Comparison of ENCODE assay signal across 29 cellular contexts in genomic region chr1:175178056-175178455, GRCh38. TPM values are rescaled to one million over a fixed set of nuclear protein-coding genes. Genes with fewer than 3 reads are reported as not detected.
A peak's percentile ranks its signal among the peaks of the same experiment; 100 is the strongest.
DNase-seq lines count a peak whose midpoint lies in the region; ATAC-seq and TF ChIP-seq lines count a peak whose summit lies in the region.
"Had no signal": no experiment of that assay in that cellular context is flagged by ENCODE, and none has a peak within 500 bp of the region (broad histone marks: within the 10 kb centered on the region; RNA-seq: fewer than 3 reads in every experiment).

No MANE protein-coding gene starts in this region.

- CTCF ChIA-PET in CD4-positive, alpha-beta memory T cell (lab: Charles Lee; ENCODE audit: partially characterized antibody) = interaction anchor here (1.3 to 1.9 kb wide), 4 partner anchors 10 to 141 kb away, joined by 3 to 6 read pairs (median 4); no protein-coding TSS in a partner anchor

- H3K27me3 Mint-ChIP-seq in CD4-positive, alpha-beta memory T cell = no peaks in the 10 kb centered on the region
- no peaks in the 10 kb centered on the region for H3K27me3 Mint-ChIP-seq in stimulated activated memory B cell treated with anti-CD40 and anti-IgM and Interleukin-4, amounts not matched to agents 10 μg/mL and 1 μg/mL and 100 μg/mL, for 72 hours
- H3K27me3 Mint-ChIP-seq: activated naive CD8-positive, alpha-beta T cell treated with anti-CD3 and anti-CD28 coated beads for 36 hours had no signal

- no peaks in the 10 kb centered on the region for H3K27me3 ChIP-seq in CD4-positive, alpha-beta memory T cell (ENCODE audit: insufficient read depth, low read length)
- H3K27me3 ChIP-seq in tibial artery = no peaks in the 10 kb centered on the region
- H3K27me3 ChIP-seq: BLaER1, colonic mucosa, right lobe of liver, spleen, stomach had no signal

- peaks cover 0 to 3% (median 0%) of the 10 kb centered on the region in 8 donors for H3K9me3 Mint-ChIP-seq in CD4-positive, alpha-beta memory T cell
- no peaks in the 10 kb centered on the region for H3K9me3 Mint-ChIP-seq in stimulated activated memory B cell treated with anti-CD40 and anti-IgM and Interleukin-4, amounts not matched to agents 10 μg/mL and 1 μg/mL and 100 μg/mL, for 72 hours
- H3K9me3 Mint-ChIP-seq: activated naive CD8-positive, alpha-beta T cell treated with anti-CD3 and anti-CD28 coated beads for 36 hours; T-helper 1 cell treated with Interleukin-12 subunit alpha and Interleukin-12 subunit beta and Interleukin-4 antibody, amounts not matched to agents 30 μg/mL and 1 μg/mL, for 36 hours had no signal

- H3K36me3 Mint-ChIP-seq in CD4-positive, alpha-beta memory T cell = peaks cover 73 to 81% of the 10 kb centered on the region in 2 donors
- peaks cover 77% of the 10 kb centered on the region for H3K36me3 Mint-ChIP-seq in stimulated activated memory B cell treated with anti-CD40 and anti-IgM and Interleukin-4, amounts not matched to agents 10 μg/mL and 1 μg/mL and 100 μg/mL, for 72 hours

- no peak overlapping the region for H3K27ac ChIP-seq in CD4-positive, alpha-beta memory T cell (ENCODE audit: low read depth, low read length)
- H3K27ac ChIP-seq in tibial artery = no peak overlapping the region
- H3K27ac ChIP-seq: BLaER1, colonic mucosa, right lobe of liver, stomach had no signal

- peak overlapping the region in 6 of 7 donors; percentile 12 to 90 (median 28) for H3K27ac Mint-ChIP-seq in CD4-positive, alpha-beta memory T cell
- peak overlapping the region; percentile 69 for H3K27ac Mint-ChIP-seq in stimulated activated memory B cell treated with anti-CD40 and anti-IgM and Interleukin-4, amounts not matched to agents 10 μg/mL and 1 μg/mL and 100 μg/mL, for 72 hours
- H3K27ac Mint-ChIP-seq: activated naive CD8-positive, alpha-beta T cell treated with anti-CD3 and anti-CD28 coated beads for 36 hours; T-helper 1 cell treated with Interleukin-12 subunit alpha and Interleukin-12 subunit beta and Interleukin-4 antibody, amounts not matched to agents 30 μg/mL and 1 μg/mL, for 36 hours had no signal

- no peak overlapping the region for H3K4me3 ChIP-seq in CD4-positive, alpha-beta memory T cell (ENCODE audit: low read length in 2 of 2)
- no peak overlapping the region for H3K4me3 ChIP-seq in tibial artery
- H3K4me3 ChIP-seq: BLaER1, colonic mucosa, right lobe of liver, spleen, stomach had no signal

- peaks cover 58 to 89% (median 75%) of the 10 kb centered on the region in 4 donors for H3K4me1 Mint-ChIP-seq in CD4-positive, alpha-beta memory T cell
- peaks cover 78% of the 10 kb centered on the region for H3K4me1 Mint-ChIP-seq in stimulated activated memory B cell treated with anti-CD40 and anti-IgM and Interleukin-4, amounts not matched to agents 10 μg/mL and 1 μg/mL and 100 μg/mL, for 72 hours

- H3K9me3 ChIP-seq in CD4-positive, alpha-beta memory T cell (ENCODE audit: control insufficient read depth in 1 of 2, low read length in 2 of 2) = no peaks in the 10 kb centered on the region
- no peaks in the 10 kb centered on the region for H3K9me3 ChIP-seq in tibial artery
- H3K9me3 ChIP-seq: BLaER1, colonic mucosa, right lobe of liver, SK-N-SH, spleen, stomach had no signal

- DNase-seq in CD4-positive, alpha-beta memory T cell = no peak
- peak; percentile 36 for DNase-seq in NCI-H69 (lab: John Stamatoyannopoulos, UW)
- peak; percentile 26 for DNase-seq in iPS-NIHi11 (ENCODE audit: low spot score)
- DNase-seq in tibial artery = no peak
- DNase-seq in Right ventricle myocardium superior = no peak
- no peak for DNase-seq in NCI-H2196 (lab: John Stamatoyannopoulos, UW; ENCODE audit: unreplicated experiment)
- DNase-seq: activated CD8-positive, alpha-beta memory T cell treated with anti-CD3 and anti-CD28 coated beads for 24 hours; activated effector memory CD4-positive, alpha-beta T cell treated with anti-CD3 and anti-CD28 coated beads, Interleukin-2, amount 50 U/mL, for 16 hours; activated naive CD8-positive, alpha-beta T cell treated with anti-CD3 and anti-CD28 coated beads for 36 hours; activated T-cell treated with anti-CD3 and anti-CD28 coated beads for 4 hours; anterior cingulate cortex; colonic mucosa; DMS79 treated with DMSO at 0.1 percent for 48 hours; effector CD8-positive, alpha-beta T cell; GF-D8; GOT3; left ventricle myocardium superior; NCI-H1092; NCI-H1694; right lobe of liver; SK-N-SH; spleen; stimulated activated CD4-positive, alpha-beta T cell treated with anti-CD3 and anti-CD28 coated beads, Interleukin-2, amount 100 ng/mL, for 24 hours; stomach had no signal

- peaks cover 31% of the 10 kb centered on the region for H3K36me3 ChIP-seq in CD4-positive, alpha-beta memory T cell (ENCODE audit: insufficient read depth, low read length)
- H3K36me3 ChIP-seq in tibial artery = peaks cover 11 to 29% (median 14%) of the 10 kb centered on the region in 3 donors
- H3K36me3 ChIP-seq: colonic mucosa, right lobe of liver had no signal

- no peak for ATAC-seq in stimulated activated memory B cell treated with anti-CD40 and anti-IgM and Interleukin-4, amounts not matched to agents 10 μg/mL and 1 μg/mL and 100 μg/mL, for 72 hours
- no peak for ATAC-seq in Right ventricle myocardium superior (ENCODE audit: poor library complexity)
- ATAC-seq: left ventricle myocardium superior, right lobe of liver had no signal

- H3K4me3 Mint-ChIP-seq in CD4-positive, alpha-beta memory T cell = peak overlapping the region in 1 of 8 donors; percentile 12
- H3K4me3 Mint-ChIP-seq in stimulated activated memory B cell treated with anti-CD40 and anti-IgM and Interleukin-4, amounts not matched to agents 10 μg/mL and 1 μg/mL and 100 μg/mL, for 72 hours = no peak overlapping the region
- H3K4me3 Mint-ChIP-seq: activated naive CD8-positive, alpha-beta T cell treated with anti-CD3 and anti-CD28 coated beads for 36 hours; T-helper 1 cell treated with Interleukin-12 subunit alpha and Interleukin-12 subunit beta and Interleukin-4 antibody, amounts not matched to agents 30 μg/mL and 1 μg/mL, for 36 hours had no signal

- peaks cover 61% of the 10 kb centered on the region for H3K4me1 ChIP-seq in CD4-positive, alpha-beta memory T cell (ENCODE audit: insufficient read depth, low read length)
- peaks cover 0 to 10% (median 1%) of the 10 kb centered on the region in 4 donors for H3K4me1 ChIP-seq in tibial artery
- H3K4me1 ChIP-seq: colonic mucosa, right lobe of liver had no signal

- intact Hi-C loops in CD4-positive, alpha-beta memory T cell (cut with micrococcal nuclease) = no loop called here
- intact Hi-C loops in tibial artery (cut with DNase I; ENCODE audit: low total_unique reads) = no loop called here
- intact Hi-C loops in Right ventricle myocardium superior (cut with DNase I) = no loop called here

- POLR2A ChIA-PET in CD4-positive, alpha-beta memory T cell (lab: Charles Lee; ENCODE audit: partially characterized antibody) = no interaction called here

- TF ChIP-seq CTCF in tibial artery (IDR thresholded peaks at IDR 0.05) = no peak

RNA-seq across cellular contexts. Expression of gene KIAA0040, which starts 14.5 kb away (rescaled TPM):
- total RNA-seq in CD4-positive, alpha-beta memory T cell = 10 to 100 TPM; 28.7 to 33.6 TPM
- 10 to 100 TPM; 36.2 to 53.8 TPM for polyA plus RNA-seq in CD4-positive, alpha-beta memory T cell
- total RNA-seq in Right ventricle myocardium superior = 15.4 TPM
- total RNA-seq: myocyte had no signal
- polyA plus RNA-seq: AG04450 had no signal

Comparison
In these comparisons a context has a peak if more than half of its experiments do, and no peak if none do; other contexts are left out.
1. DNase-seq: peak in NCI-H69 (single experiment) and iPS-NIHi11 (single experiment); none in CD4-positive, alpha-beta memory T cell (0 of 5), tibial artery (0 of 2), Right ventricle myocardium superior (single experiment) and NCI-H2196 (single experiment).